18 cellular contexts compared by ENCODE assay signal in the genomic region with DNA sequence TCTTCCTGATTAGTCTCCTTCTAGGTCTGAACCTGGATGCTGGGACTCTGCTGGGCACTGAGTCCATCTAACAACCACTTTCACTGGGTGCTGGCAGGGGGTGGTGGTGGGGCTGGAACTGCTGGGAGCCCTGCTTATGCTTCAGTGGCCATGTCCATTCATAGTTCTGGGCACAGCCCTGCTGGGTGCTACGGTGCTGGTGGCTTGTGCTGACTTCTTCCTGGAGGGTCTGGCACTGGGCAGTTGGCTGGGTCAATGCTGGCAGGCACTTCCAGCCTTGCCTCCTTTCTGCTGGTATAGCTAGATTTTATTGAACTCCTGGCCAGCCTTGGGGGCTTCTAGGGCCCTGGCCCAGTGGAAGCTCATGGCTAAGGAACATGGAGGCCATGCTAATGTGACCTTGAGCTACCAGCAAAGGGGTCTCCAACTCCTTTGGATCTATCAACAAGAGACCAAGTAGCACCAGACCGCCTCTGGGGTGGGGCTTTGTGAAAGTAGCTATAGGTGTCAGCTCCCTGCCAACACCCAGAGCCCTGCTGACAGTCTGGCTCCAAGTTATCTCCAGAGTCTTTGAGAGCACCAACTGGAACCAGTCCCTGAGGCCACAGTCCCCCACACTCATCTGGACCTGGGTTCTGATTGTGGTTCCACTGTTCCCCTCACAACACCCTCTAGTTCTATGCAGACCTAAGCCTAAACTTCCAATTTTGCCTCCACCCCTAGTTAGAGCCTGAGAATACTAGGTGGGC.
DNase-seq lines count a peak whose midpoint lies in the region; ATAC-seq, FAIRE-seq and TF ChIP-seq lines count a peak whose summit lies in the region.
"Had no signal": no experiment of that assay in that cellular context is flagged by ENCODE, and none has a peak within 500 bp of the region (broad histone marks: within the 10 kb centered on the region; RNA-seq: fewer than 3 reads in every experiment).

No MANE protein-coding gene starts in this region.

- peak; percentile 41 for DNase-seq in CD14-positive monocyte (ENCODE audit: low spot score)
- peak; percentile 56 for DNase-seq in chondrocyte (ENCODE audit: low spot score)
- DNase-seq in spleen, result peak; percentile 35
- no peak for DNase-seq in aorta
- no peak for DNase-seq in T-helper 1 cell
- no peak for DNase-seq in DMS79 (lab: John Stamatoyannopoulos, UW)
- DNase-seq in kidney, result no peak
- DNase-seq: 8988T; Calu3; CD8-positive, alpha-beta T cell; DND-41; EL; HCEC 1CT had no signal

- H3K27me3 ChIP-seq in spleen (replicated peaks in 1 of 7), result no peaks in the 10 kb centered on the region
- no peaks in the 10 kb centered on the region for H3K27me3 ChIP-seq in aorta (ENCODE audit: control insufficient read depth in 1 of 2, insufficient read depth in 2 of 2, low read length in 1 of 2)
- H3K27me3 ChIP-seq: BLaER1 had no signal

- H3K4me1 Mint-ChIP-seq in CD14-positive monocyte (no peaks in the 10 kb centered on the region), chondrocyte (ENCODE audit: low read depth) (peaks cover 3% of the 10 kb centered on the region)
- H3K4me1 Mint-ChIP-seq: GM23338 had no signal

- H3K27ac Mint-ChIP-seq in CD14-positive monocyte (no peak overlapping the region), chondrocyte (ENCODE audit: unreplicated experiment) (no peak overlapping the region)
- H3K27ac Mint-ChIP-seq: CD8-positive, alpha-beta T cell; GM23338 had no signal

- H3K9me3 ChIP-seq in spleen (peaks cover 0 to 7% (median 0%) of the 10 kb centered on the region in 8 donors), aorta (ENCODE audit: control insufficient read depth, low read length) (no peaks in the 10 kb centered on the region), kidney (ENCODE audit: control insufficient read depth in 1 of 2, low read length in 2 of 2) (no peaks in the 10 kb centered on the region)
- H3K9me3 ChIP-seq: BLaER1 had no signal

- H3K36me3 ChIP-seq in spleen, result no peaks in the 10 kb centered on the region
- H3K36me3 ChIP-seq in aorta (ENCODE audit: control insufficient read depth in 1 of 2, insufficient read depth in 2 of 2, low read length in 1 of 2), result no peaks in the 10 kb centered on the region
- H3K36me3 ChIP-seq in kidney (ENCODE audit: control insufficient read depth in 1 of 2, insufficient read depth in 2 of 2, low read length in 2 of 2), result no peaks in the 10 kb centered on the region
- H3K36me3 ChIP-seq: BLaER1 had no signal

- H3K4me3 ChIP-seq in spleen, result no peak overlapping the region
- H3K4me3 ChIP-seq in aorta (ENCODE audit: low read length in 2 of 2), result no peak overlapping the region
- H3K4me3 ChIP-seq in kidney (ENCODE audit: low read length in 2 of 2), result no peak overlapping the region
- H3K4me3 ChIP-seq: BLaER1, GM12878, GM23338 had no signal

- H3K27me3 Mint-ChIP-seq in CD14-positive monocyte (ENCODE audit: low read depth in 3 of 3) (peaks cover 0 to 2% (median 0%) of the 10 kb centered on the region in 3 donors), chondrocyte (ENCODE audit: low read depth) (peaks cover 3% of the 10 kb centered on the region)

- TF ChIP-seq POLR2A in spleen (IDR thresholded peaks at IDR 0.05), result no peak

- intact Hi-C loops in CD14-positive monocyte (cut with micrococcal nuclease) (no loop called here), spleen (cut with DNase I; ENCODE audit: low total_unique reads) (no loop called here), aorta (cut with DNase I) (no loop called here), kidney (cut with DNase I) (no loop called here)

- no peak overlapping the region for H3K4me3 Mint-ChIP-seq in CD14-positive monocyte
- no peak overlapping the region for H3K4me3 Mint-ChIP-seq in chondrocyte (ENCODE audit: unreplicated experiment)
- H3K4me3 Mint-ChIP-seq: CD8-positive, alpha-beta T cell; GM23338 had no signal

- no peak overlapping the region for H3K9ac ChIP-seq in kidney (ENCODE audit: low read length in 2 of 2)
- H3K9ac ChIP-seq: BLaER1 had no signal

- WGBS in spleen, 5 donors, result 72 to 96% (median 86%) methylated on average over 1 to 2 of the region's 2 CpGs
- 96 to 100% methylated on average over 2 of the region's 2 CpGs for WGBS in aorta, 2 donors

- no peak for FAIRE-seq in kidney (lab: Jason Lieb, UNC)
- FAIRE-seq: GM12878, GM18507, H54 had no signal

- peak; percentile 26 for ATAC-seq in aorta (ENCODE audit: low FRiP score)
- ATAC-seq: CD8-positive, alpha-beta T cell; GM12878; GM23338 had no signal

- H3K9me3 Mint-ChIP-seq in CD14-positive monocyte, result peaks cover 0 to 6% (median 2%) of the 10 kb centered on the region in 7 donors
- H3K9me3 Mint-ChIP-seq in chondrocyte (ENCODE audit: low read depth), result peaks cover 6% of the 10 kb centered on the region
- H3K9me3 Mint-ChIP-seq: CD8-positive, alpha-beta T cell; GM23338 had no signal

- no peaks in the 10 kb centered on the region for H3K36me3 Mint-ChIP-seq in CD14-positive monocyte
- H3K36me3 Mint-ChIP-seq in chondrocyte (ENCODE audit: low read depth), result no peaks in the 10 kb centered on the region
- H3K36me3 Mint-ChIP-seq: CD8-positive, alpha-beta T cell had no signal

- H3K27ac ChIP-seq in spleen (no peak overlapping the region), aorta (ENCODE audit: low read depth in 1 of 2, low read length in 2 of 2) (no peak overlapping the region), kidney (ENCODE audit: low read depth in 2 of 2, low read length in 2 of 2) (no peak overlapping the region)
- H3K27ac ChIP-seq: BLaER1 had no signal

- H3K4me1 ChIP-seq in spleen (no peaks in the 10 kb centered on the region), aorta (ENCODE audit: control insufficient read depth in 1 of 2, insufficient read depth in 2 of 2, low read length in 2 of 2) (no peaks in the 10 kb centered on the region), kidney (ENCODE audit: control insufficient read depth in 1 of 2, insufficient read depth in 1 of 2, low read depth in 1 of 2, low read length in 2 of 2) (peaks cover 3 to 7% of the 10 kb centered on the region in 2 donors)
- H3K4me1 ChIP-seq: BLaER1 had no signal

- no peak for TF ChIP-seq CTCF in CD14-positive monocyte (IDR thresholded peaks at IDR 0.05)
- TF ChIP-seq CTCF in chondrocyte (IDR thresholded peaks at IDR 0.05), result no peak
- no peak for TF ChIP-seq CTCF in spleen (IDR thresholded peaks at IDR 0.05 in 8 of 11, conservative IDR thresholded peaks at IDR 0.05 in 3 of 11)
- no peak for TF ChIP-seq CTCF in kidney (IDR thresholded peaks at IDR 0.05; ENCODE audit: borderline replicate concordance, extremely low read depth, insufficient read depth)

Comparison
In these comparisons a context has a peak if more than half of its experiments do, and no peak if none do; other contexts are left out.
1. DNase-seq: peak in CD14-positive monocyte (single experiment), chondrocyte (single experiment) and spleen (single experiment); none in aorta (0 of 2), T-helper 1 cell (0 of 5), DMS79 (single experiment) and kidney (single experiment).